Comparison of ENCODE assay signal across 1 cellular context in the genomic region with DNA sequence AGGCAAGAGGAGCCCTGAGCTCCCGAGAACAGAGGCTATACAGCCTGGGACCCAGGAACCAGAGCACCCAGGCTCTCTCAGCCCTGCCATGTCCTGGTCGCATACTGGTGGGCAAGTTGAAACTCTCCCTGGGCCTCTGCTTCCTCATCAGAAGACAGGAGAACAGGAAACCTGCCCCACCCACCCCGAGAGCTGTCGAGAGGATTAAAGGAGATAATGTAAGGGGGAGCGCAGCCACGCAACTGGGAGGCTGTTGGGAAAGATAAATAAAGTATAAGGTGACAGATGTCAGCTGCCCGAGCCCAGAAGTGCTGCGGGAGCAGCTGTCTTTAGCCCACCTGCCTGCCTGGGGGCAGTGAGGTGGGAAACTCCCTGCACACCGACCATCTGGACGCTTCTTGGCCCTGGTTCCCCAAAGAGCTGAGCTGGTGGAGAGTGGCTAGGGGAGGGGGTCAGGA.
A peak's percentile ranks its signal among the peaks of the same experiment; 100 is the strongest.
TF ChIP-seq lines count a peak whose summit lies in the region.

No MANE protein-coding gene starts in this region.

TF ChIP-seq in K562, 482 proteins besides CTCF, POLR2A, EP300 and RAD21 (continued from another document and continues in another):
- TF ChIP-seq, protein P1, sequence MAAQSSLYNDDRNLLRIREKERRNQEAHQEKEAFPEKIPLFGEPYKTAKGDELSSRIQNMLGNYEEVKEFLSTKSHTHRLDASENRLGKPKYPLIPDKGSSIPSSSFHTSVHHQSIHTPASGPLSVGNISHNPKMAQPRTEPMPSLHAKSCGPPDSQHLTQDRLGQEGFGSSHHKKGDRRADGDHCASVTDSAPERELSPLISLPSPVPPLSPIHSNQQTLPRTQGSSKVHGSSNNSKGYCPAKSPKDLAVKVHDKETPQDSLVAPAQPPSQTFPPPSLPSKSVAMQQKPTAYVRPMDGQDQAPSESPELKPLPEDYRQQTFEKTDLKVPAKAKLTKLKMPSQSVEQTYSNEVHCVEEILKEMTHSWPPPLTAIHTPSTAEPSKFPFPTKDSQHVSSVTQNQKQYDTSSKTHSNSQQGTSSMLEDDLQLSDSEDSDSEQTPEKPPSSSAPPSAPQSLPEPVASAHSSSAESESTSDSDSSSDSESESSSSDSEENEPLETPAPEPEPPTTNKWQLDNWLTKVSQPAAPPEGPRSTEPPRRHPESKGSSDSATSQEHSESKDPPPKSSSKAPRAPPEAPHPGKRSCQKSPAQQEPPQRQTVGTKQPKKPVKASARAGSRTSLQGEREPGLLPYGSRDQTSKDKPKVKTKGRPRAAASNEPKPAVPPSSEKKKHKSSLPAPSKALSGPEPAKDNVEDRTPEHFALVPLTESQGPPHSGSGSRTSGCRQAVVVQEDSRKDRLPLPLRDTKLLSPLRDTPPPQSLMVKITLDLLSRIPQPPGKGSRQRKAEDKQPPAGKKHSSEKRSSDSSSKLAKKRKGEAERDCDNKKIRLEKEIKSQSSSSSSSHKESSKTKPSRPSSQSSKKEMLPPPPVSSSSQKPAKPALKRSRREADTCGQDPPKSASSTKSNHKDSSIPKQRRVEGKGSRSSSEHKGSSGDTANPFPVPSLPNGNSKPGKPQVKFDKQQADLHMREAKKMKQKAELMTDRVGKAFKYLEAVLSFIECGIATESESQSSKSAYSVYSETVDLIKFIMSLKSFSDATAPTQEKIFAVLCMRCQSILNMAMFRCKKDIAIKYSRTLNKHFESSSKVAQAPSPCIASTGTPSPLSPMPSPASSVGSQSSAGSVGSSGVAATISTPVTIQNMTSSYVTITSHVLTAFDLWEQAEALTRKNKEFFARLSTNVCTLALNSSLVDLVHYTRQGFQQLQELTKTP (IDR thresholded peaks at IDR 0.05; ENCODE audit: low read depth in 1 of 2, partially characterized antibody in 2 of 2): peak in 1 of 2 experiments; percentile 67
- TF ChIP-seq TCF7 (IDR thresholded peaks at IDR 0.05; ENCODE audit: borderline replicate concordance) (no peak), BCL6 (CRISPR knock-in tag; IDR thresholded peaks at IDR 0.05) (0 out of 2 replicates have a peak, but pooled peaks have one; percentile 17), MIER1 (IDR thresholded peaks at IDR 0.05; ENCODE audit: low read depth) (peak; percentile 77; the same call in 1 of the 2 replicates), CAMTA2 (CRISPR knock-in tag; conservative IDR thresholded peaks at IDR 0.05) (no peak), ZNF766 (CRISPR knock-in tag; conservative IDR thresholded peaks at IDR 0.05) (peak; percentile 46; the same call in 1 of the 2 replicates), ZNF551 (CRISPR knock-in tag; IDR thresholded peaks at IDR 0.05) (no peak), SAP30 (IDR thresholded peaks at IDR 0.05; ENCODE audit: borderline replicate concordance, insufficient read depth, low read depth, low read length, poor library complexity, severe bottlenecking) (peak; percentile 48), TRIM24 (IDR thresholded peaks at IDR 0.05) (peak; percentile 96 to 97), FOXM1 (IDR thresholded peaks at IDR 0.05; ENCODE audit: low read depth) (peak; percentile 72), FOXM1 (CRISPR knock-in tag; IDR thresholded peaks at IDR 0.05; ENCODE audit: low read depth) (no peak), WHSC1 (IDR thresholded peaks at IDR 0.05; ENCODE audit: low read length) (no peak), MED1 (CRISPR knock-in tag; IDR thresholded peaks at IDR 0.05; ENCODE audit: borderline replicate concordance) (no peak), ZNF436 (CRISPR knock-in tag; IDR thresholded peaks at IDR 0.05) (no peak), RBM17 (IDR thresholded peaks at IDR 0.05; ENCODE audit: borderline replicate concordance, low read depth, low read length) (no peak), MEF2D (tag; conservative IDR thresholded peaks at IDR 0.05; ENCODE audit: low read depth) (no peak), POLR2AphosphoS5 (IDR thresholded peaks at IDR 0.05; ENCODE audit: control insufficient read depth, insufficient read depth, low read depth, low read length) (peak; percentile 91), KHSRP (IDR thresholded peaks at IDR 0.05) (no peak), NR4A1 (CRISPR knock-in tag; IDR thresholded peaks at IDR 0.05) (no peak), NR4A1 (tag; IDR thresholded peaks at IDR 0.05) (no peak)
- TF ChIP-seq, protein P2, sequence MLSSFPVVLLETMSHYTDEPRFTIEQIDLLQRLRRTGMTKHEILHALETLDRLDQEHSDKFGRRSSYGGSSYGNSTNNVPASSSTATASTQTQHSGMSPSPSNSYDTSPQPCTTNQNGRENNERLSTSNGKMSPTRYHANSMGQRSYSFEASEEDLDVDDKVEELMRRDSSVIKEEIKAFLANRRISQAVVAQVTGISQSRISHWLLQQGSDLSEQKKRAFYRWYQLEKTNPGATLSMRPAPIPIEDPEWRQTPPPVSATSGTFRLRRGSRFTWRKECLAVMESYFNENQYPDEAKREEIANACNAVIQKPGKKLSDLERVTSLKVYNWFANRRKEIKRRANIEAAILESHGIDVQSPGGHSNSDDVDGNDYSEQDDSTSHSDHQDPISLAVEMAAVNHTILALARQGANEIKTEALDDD (IDR thresholded peaks at IDR 0.05): no peak
- TF ChIP-seq, protein P3, sequence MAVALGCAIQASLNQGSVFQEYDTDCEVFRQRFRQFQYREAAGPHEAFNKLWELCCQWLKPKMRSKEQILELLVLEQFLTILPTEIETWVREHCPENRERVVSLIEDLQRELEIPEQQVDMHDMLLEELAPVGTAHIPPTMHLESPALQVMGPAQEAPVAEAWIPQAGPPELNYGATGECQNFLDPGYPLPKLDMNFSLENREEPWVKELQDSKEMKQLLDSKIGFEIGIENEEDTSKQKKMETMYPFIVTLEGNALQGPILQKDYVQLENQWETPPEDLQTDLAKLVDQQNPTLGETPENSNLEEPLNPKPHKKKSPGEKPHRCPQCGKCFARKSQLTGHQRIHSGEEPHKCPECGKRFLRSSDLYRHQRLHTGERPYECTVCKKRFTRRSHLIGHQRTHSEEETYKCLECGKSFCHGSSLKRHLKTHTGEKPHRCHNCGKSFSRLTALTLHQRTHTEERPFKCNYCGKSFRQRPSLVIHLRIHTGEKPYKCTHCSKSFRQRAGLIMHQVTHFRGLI (CRISPR knock-in tag; IDR thresholded peaks at IDR 0.05): no peak
- TF ChIP-seq, protein P4, sequence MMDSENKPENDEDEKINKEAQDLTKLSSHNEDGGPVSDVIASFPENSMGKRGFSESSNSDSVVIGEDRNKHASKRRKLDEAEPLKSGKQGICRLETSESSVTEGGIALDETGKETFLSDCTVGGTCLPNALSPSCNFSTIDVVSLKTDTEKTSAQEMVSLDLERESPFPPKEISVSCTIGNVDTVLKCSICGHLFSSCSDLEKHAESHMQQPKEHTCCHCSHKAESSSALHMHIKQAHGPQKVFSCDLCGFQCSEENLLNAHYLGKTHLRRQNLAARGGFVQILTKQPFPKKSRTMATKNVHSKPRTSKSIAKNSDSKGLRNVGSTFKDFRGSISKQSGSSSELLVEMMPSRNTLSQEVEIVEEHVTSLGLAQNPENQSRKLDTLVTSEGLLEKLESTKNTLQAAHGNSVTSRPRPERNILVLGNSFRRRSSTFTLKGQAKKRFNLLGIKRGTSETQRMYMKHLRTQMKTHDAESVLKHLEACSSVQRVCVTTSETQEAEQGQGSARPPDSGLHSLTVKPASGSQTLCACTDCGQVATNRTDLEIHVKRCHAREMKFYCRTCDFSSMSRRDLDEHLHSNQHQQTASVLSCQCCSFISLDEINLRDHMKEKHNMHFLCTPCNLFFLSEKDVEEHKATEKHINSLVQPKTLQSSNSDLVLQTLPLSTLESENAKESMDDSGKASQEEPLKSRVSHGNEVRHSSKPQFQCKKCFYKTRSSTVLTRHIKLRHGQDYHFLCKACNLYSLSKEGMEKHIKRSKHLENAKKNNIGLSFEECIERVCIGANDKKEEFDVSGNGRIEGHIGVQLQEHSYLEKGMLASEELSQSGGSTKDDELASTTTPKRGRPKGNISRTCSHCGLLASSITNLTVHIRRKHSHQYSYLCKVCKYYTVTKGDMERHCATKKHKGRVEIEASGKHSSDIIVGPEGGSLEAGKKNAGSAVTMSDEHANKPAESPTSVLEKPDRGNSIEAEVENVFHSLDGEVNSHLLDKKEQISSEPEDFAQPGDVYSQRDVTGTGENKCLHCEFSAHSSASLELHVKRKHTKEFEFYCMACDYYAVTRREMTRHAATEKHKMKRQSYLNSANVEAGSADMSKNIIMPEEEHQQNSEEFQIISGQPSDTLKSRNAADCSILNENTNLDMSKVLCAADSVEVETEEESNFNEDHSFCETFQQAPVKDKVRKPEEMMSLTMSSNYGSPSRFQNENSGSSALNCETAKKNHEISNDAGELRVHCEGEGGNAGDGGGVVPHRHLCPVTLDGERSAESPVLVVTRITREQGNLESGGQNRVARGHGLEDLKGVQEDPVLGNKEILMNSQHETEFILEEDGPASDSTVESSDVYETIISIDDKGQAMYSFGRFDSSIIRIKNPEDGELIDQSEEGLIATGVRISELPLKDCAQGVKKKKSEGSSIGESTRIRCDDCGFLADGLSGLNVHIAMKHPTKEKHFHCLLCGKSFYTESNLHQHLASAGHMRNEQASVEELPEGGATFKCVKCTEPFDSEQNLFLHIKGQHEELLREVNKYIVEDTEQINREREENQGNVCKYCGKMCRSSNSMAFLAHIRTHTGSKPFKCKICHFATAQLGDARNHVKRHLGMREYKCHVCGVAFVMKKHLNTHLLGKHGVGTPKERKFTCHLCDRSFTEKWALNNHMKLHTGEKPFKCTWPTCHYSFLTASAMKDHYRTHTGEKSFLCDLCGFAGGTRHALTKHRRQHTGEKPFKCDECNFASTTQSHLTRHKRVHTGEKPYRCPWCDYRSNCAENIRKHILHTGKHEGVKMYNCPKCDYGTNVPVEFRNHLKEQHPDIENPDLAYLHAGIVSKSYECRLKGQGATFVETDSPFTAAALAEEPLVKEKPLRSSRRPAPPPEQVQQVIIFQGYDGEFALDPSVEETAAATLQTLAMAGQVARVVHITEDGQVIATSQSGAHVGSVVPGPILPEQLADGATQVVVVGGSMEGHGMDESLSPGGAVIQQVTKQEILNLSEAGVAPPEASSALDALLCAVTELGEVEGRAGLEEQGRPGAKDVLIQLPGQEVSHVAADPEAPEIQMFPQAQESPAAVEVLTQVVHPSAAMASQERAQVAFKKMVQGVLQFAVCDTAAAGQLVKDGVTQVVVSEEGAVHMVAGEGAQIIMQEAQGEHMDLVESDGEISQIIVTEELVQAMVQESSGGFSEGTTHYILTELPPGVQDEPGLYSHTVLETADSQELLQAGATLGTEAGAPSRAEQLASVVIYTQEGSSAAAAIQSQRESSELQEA (IDR thresholded peaks at IDR 0.05; ENCODE audit: low read depth): no peak
- TF ChIP-seq, protein P5, sequence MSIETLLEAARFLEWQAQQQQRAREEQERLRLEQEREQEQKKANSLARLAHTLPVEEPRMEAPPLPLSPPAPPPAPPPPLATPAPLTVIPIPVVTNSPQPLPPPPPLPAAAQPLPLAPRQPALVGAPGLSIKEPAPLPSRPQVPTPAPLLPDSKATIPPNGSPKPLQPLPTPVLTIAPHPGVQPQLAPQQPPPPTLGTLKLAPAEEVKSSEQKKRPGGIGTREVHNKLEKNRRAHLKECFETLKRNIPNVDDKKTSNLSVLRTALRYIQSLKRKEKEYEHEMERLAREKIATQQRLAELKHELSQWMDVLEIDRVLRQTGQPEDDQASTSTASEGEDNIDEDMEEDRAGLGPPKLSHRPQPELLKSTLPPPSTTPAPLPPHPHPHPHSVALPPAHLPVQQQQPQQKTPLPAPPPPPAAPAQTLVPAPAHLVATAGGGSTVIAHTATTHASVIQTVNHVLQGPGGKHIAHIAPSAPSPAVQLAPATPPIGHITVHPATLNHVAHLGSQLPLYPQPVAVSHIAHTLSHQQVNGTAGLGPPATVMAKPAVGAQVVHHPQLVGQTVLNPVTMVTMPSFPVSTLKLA (conservative IDR thresholded peaks at IDR 0.05): peak in 1 of 2 experiments; percentile 80; a peak in 2 of 4 replicates
- TF ChIP-seq, protein P6, sequence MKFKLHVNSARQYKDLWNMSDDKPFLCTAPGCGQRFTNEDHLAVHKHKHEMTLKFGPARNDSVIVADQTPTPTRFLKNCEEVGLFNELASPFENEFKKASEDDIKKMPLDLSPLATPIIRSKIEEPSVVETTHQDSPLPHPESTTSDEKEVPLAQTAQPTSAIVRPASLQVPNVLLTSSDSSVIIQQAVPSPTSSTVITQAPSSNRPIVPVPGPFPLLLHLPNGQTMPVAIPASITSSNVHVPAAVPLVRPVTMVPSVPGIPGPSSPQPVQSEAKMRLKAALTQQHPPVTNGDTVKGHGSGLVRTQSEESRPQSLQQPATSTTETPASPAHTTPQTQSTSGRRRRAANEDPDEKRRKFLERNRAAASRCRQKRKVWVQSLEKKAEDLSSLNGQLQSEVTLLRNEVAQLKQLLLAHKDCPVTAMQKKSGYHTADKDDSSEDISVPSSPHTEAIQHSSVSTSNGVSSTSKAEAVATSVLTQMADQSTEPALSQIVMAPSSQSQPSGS (CRISPR knock-in tag; IDR thresholded peaks at IDR 0.05): no peak
- TF ChIP-seq, protein P7, sequence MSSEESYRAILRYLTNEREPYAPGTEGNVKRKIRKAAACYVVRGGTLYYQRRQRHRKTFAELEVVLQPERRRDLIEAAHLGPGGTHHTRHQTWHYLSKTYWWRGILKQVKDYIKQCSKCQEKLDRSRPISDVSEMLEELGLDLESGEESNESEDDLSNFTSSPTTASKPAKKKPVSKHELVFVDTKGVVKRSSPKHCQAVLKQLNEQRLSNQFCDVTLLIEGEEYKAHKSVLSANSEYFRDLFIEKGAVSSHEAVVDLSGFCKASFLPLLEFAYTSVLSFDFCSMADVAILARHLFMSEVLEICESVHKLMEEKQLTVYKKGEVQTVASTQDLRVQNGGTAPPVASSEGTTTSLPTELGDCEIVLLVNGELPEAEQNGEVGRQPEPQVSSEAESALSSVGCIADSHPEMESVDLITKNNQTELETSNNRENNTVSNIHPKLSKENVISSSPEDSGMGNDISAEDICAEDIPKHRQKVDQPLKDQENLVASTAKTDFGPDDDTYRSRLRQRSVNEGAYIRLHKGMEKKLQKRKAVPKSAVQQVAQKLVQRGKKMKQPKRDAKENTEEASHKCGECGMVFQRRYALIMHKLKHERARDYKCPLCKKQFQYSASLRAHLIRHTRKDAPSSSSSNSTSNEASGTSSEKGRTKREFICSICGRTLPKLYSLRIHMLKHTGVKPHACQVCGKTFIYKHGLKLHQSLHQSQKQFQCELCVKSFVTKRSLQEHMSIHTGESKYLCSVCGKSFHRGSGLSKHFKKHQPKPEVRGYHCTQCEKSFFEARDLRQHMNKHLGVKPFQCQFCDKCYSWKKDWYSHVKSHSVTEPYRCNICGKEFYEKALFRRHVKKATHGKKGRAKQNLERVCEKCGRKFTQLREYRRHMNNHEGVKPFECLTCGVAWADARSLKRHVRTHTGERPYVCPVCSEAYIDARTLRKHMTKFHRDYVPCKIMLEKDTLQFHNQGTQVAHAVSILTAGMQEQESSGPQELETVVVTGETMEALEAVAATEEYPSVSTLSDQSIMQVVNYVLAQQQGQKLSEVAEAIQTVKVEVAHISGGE (CRISPR knock-in tag; IDR thresholded peaks at IDR 0.05): peak in 1 of 3 experiments; percentile 67; a peak in 2 of 6 replicates
- TF ChIP-seq, protein P8, sequence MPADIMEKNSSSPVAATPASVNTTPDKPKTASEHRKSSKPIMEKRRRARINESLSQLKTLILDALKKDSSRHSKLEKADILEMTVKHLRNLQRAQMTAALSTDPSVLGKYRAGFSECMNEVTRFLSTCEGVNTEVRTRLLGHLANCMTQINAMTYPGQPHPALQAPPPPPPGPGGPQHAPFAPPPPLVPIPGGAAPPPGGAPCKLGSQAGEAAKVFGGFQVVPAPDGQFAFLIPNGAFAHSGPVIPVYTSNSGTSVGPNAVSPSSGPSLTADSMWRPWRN (IDR thresholded peaks at IDR 0.05; ENCODE audit: low read depth): peak; percentile 77
- TF ChIP-seq, protein P9, sequence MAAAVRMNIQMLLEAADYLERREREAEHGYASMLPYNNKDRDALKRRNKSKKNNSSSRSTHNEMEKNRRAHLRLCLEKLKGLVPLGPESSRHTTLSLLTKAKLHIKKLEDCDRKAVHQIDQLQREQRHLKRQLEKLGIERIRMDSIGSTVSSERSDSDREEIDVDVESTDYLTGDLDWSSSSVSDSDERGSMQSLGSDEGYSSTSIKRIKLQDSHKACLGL (CRISPR knock-in tag; IDR thresholded peaks at IDR 0.05; ENCODE audit: borderline replicate concordance, poor library complexity, severe bottlenecking): no peak
